In genomic region chr1:237411621-237412020, GRCh38 we compare ENCODE assay signal across 14 cellular contexts.
DNase-seq lines count a peak whose midpoint lies in the region; ATAC-seq, FAIRE-seq and TF ChIP-seq lines count a peak whose summit lies in the region.
"Had no signal": no experiment of that assay in that cellular context is flagged by ENCODE, and none has a peak within 500 bp of the region (broad histone marks: within the 10 kb centered on the region; RNA-seq: fewer than 3 reads in every experiment).

No MANE protein-coding gene starts in this region.

- H3K27ac ChIP-seq in MM.1S (ENCODE audit: low read length) = no peak overlapping the region
- H3K27ac ChIP-seq: dorsolateral prefrontal cortex, hepatocyte, skin epidermis had no signal

- peaks cover 0 to 3% (median 0%) of the 10 kb centered on the region in 3 donors for H3K36me3 Mint-ChIP-seq in immature natural killer cell
- H3K36me3 Mint-ChIP-seq: stimulated activated naive B cell treated with anti-CD40 and anti-IgM and Interleukin-4, amounts not matched to agents 10 μg/mL and 1 μg/mL and 100 μg/mL, for 72 hours had no signal

- no peak overlapping the region for H3K4me2 ChIP-seq in MM.1S (ENCODE audit: low read depth, low read length)
- H3K4me2 ChIP-seq: hepatocyte had no signal

- no peaks in the 10 kb centered on the region for H3K79me2 ChIP-seq in MM.1S (ENCODE audit: low read length)
- H3K79me2 ChIP-seq: hepatocyte had no signal

- H3K4me3 Mint-ChIP-seq in immature natural killer cell = peak overlapping the region in 2 of 5 donors; percentile 38 to 42
- H3K4me3 Mint-ChIP-seq: stimulated activated naive B cell treated with anti-CD40 and anti-IgM and Interleukin-4, amounts not matched to agents 10 μg/mL and 1 μg/mL and 100 μg/mL, for 72 hours had no signal

- TF ChIP-seq POLR2A in GM12892 (IDR thresholded peaks at IDR 0.05; ENCODE audit: low read depth, low read length) = no peak

- no peaks in the 10 kb centered on the region for H3K4me1 ChIP-seq in MM.1S (ENCODE audit: low read length)

- H3K36me3 ChIP-seq in MM.1S (replicated peaks; ENCODE audit: insufficient read depth, low read length) = no peaks in the 10 kb centered on the region; the same call in 1 of the 2 replicates

- no peaks in the 10 kb centered on the region for H3K9me3 ChIP-seq in MM.1S (replicated peaks; ENCODE audit: insufficient read depth, low read length)

- peak overlapping the region in 3 of 6 donors; percentile 61 to 82 (median 63) for H3K27ac Mint-ChIP-seq in immature natural killer cell
- H3K27ac Mint-ChIP-seq: stimulated activated naive B cell treated with anti-CD40 and anti-IgM and Interleukin-4, amounts not matched to agents 10 μg/mL and 1 μg/mL and 100 μg/mL, for 72 hours had no signal

- H3F3A ChIP-seq in MM.1S (ENCODE audit: insufficient read depth, low read length) = no peaks in the 10 kb centered on the region

- H3K27me3 Mint-ChIP-seq in immature natural killer cell (ENCODE audit: low read depth in 3 of 3) = no peaks in the 10 kb centered on the region
- H3K27me3 Mint-ChIP-seq: stimulated activated naive B cell treated with anti-CD40 and anti-IgM and Interleukin-4, amounts not matched to agents 10 μg/mL and 1 μg/mL and 100 μg/mL, for 72 hours had no signal

- no peak for FAIRE-seq in GM12892 (lab: Jason Lieb, UNC)

- TF ChIP-seq CTCF in MM.1S (IDR thresholded peaks at IDR 0.05; ENCODE audit: low read length) = no peak

- DNase-seq in activated CD4-positive, alpha-beta T cell treated with anti-CD3 and anti-CD28 coated beads for 48 hours = peak; percentile 5
- no peak for DNase-seq in activated CD4-positive, alpha-beta T cell treated with anti-CD3 and anti-CD28 coated beads, Interleukin-2, amount 50 U/mL, for 4 hours
- DNase-seq in MM.1S = peak; percentile 20
- DNase-seq in immature natural killer cell = peak; percentile 1 to 54 (median 18)
- no peak for DNase-seq in GM12892 (ENCODE audit: insufficient read length)
- no peak for DNase-seq in midbrain (lab: John Stamatoyannopoulos, UW)
- DNase-seq in NCI-H2029 treated with DMSO at 0.1 percent for 48 hours (lab: John Stamatoyannopoulos, UW) = no peak
- DNase-seq: activated gamma-delta T cell; dorsolateral prefrontal cortex; GOT3; stimulated activated naive B cell treated with anti-CD40 and anti-IgM and Interleukin-4, amounts not matched to agents 10 μg/mL and 1 μg/mL and 100 μg/mL, for 72 hours had no signal

- H2AFZ ChIP-seq in MM.1S (ENCODE audit: low read length) = no peak overlapping the region
- H2AFZ ChIP-seq: hepatocyte had no signal

- no peaks in the 10 kb centered on the region for H3K9me2 ChIP-seq in MM.1S (replicated peaks; ENCODE audit: insufficient read depth, low read length)

- H3K27me3 ChIP-seq in MM.1S (replicated peaks; ENCODE audit: insufficient read depth, low read length) = no peaks in the 10 kb centered on the region
- H3K27me3 ChIP-seq: dorsolateral prefrontal cortex, hepatocyte had no signal

- H3K9ac ChIP-seq in MM.1S (ENCODE audit: low read length) = no peak overlapping the region

- H3K4me1 Mint-ChIP-seq in immature natural killer cell = peaks cover 0 to 6% of the 10 kb centered on the region in 2 donors
- H3K4me1 Mint-ChIP-seq: stimulated activated naive B cell treated with anti-CD40 and anti-IgM and Interleukin-4, amounts not matched to agents 10 μg/mL and 1 μg/mL and 100 μg/mL, for 72 hours had no signal

- peak; percentile 60 for ATAC-seq in GM21423 (IDR thresholded peaks at IDR 0.05; ENCODE audit: unreplicated experiment)
- ATAC-seq: stimulated activated naive B cell treated with anti-CD40 and anti-IgM and Interleukin-4, amounts not matched to agents 10 μg/mL and 1 μg/mL and 100 μg/mL, for 72 hours had no signal

- no peak overlapping the region for H3K4me3 ChIP-seq in MM.1S (ENCODE audit: low read length)
- H3K4me3 ChIP-seq: dorsolateral prefrontal cortex, hepatocyte, skin epidermis had no signal

- no peaks in the 10 kb centered on the region for H4K20me1 ChIP-seq in MM.1S (ENCODE audit: insufficient read depth, low read length)

- peaks cover 0 to 25% (median 4%) of the 10 kb centered on the region in 6 donors for H3K9me3 Mint-ChIP-seq in immature natural killer cell

Comparison
In these comparisons a context has a peak if more than half of its experiments do, and no peak if none do; other contexts are left out.
1. DNase-seq: peak in activated CD4-positive, alpha-beta T cell treated with anti-CD3 and anti-CD28 coated beads for 48 hours (single experiment), MM.1S (single experiment) and immature natural killer cell (3 of 3); none in activated CD4-positive, alpha-beta T cell treated with anti-CD3 and anti-CD28 coated beads, Interleukin-2, amount 50 U/mL, for 4 hours (0 of 2), GM12892 (single experiment), midbrain (single experiment) and NCI-H2029 treated with DMSO at 0.1 percent for 48 hours (single experiment).